Comparison of ENCODE assay signal across 13 cellular contexts in genomic region chr9:33867747-33868429, GRCh38. TPM values are rescaled to one million over a fixed set of nuclear protein-coding genes. Genes with fewer than 3 reads are reported as not detected.
DNase-seq lines count a peak whose midpoint lies in the region; ATAC-seq, FAIRE-seq and TF ChIP-seq lines count a peak whose summit lies in the region.
"Had no signal": no experiment of that assay in that cellular context is flagged by ENCODE, and none has a peak within 500 bp of the region (broad histone marks: within the 10 kb centered on the region; RNA-seq: fewer than 3 reads in every experiment).

No MANE protein-coding gene starts in this region.

- CTCF ChIA-PET in HepG2 (lab: Yijun Ruan, JAX; ENCODE audit: low intra/inter-chr PET ratio, low total read pairs): no interaction called here

- in situ Hi-C loops in HepG2 (cut with HindIII; ENCODE audit: extremely low pct_ligation_motif_present, low pct_unique_long_range_greater_than_20kb): no loop called here
- in situ Hi-C loops in HAP-1 (cut with MboI; ENCODE audit: low sequenced_read_pairs): no loop called here

- POLR2A ChIA-PET in HepG2 (lab: Yijun Ruan, JAX): no interaction called here

- H3K27me3 ChIP-seq in right lobe of liver (no peaks in the 10 kb centered on the region), HepG2 (ENCODE audit: control insufficient read depth in 1 of 2, insufficient read depth in 2 of 2, low read length in 2 of 2) (no peaks in the 10 kb centered on the region), HAP-1 (ENCODE audit: low read depth) (no peaks in the 10 kb centered on the region)

- H4K20me1 ChIP-seq in HepG2 (ENCODE audit: insufficient read depth, low read length): peaks cover 27% of the 10 kb centered on the region

- H3K4me2 ChIP-seq in HepG2 (ENCODE audit: low read depth, low read length): no peak overlapping the region
- H3K4me2 ChIP-seq: KMS-11 had no signal

- no peak overlapping the region for H2AFZ ChIP-seq in HepG2 (ENCODE audit: low read length)

- ATAC-seq in right lobe of liver (peak; percentile 44 to 76 (median 71)), HepG2 (no peak), omental fat pad (ENCODE audit: low FRiP score) (peak; percentile 77), GM19023 (IDR thresholded peaks at IDR 0.05; ENCODE audit: unreplicated experiment) (no peak)

- TF ChIP-seq EP300 in HepG2 (IDR thresholded peaks at IDR 0.05; ENCODE audit: low read depth in 2 of 2, low read length in 2 of 2) (no peak), HepG2 (CRISPR knock-in tag; IDR thresholded peaks at IDR 0.05; ENCODE audit: borderline replicate concordance) (no peak)

- H3K9me3 ChIP-seq in right lobe of liver: no peaks in the 10 kb centered on the region
- no peaks in the 10 kb centered on the region for H3K9me3 ChIP-seq in HepG2 (ENCODE audit: low read length)
- H3K9me3 ChIP-seq in HAP-1: no peaks in the 10 kb centered on the region

- intact Hi-C loops in right lobe of liver (cut with DNase I) (no loop called here), HepG2 (cut with micrococcal nuclease; ENCODE audit: unreplicated experiment) (no loop called here)

- DNase-seq in right lobe of liver: peak in 1 of 3 donors; percentile 58
- DNase-seq in HepG2 (ENCODE audit: low spot score): no peak
- peak; percentile 82 for DNase-seq in fibroblast of mammary gland (ENCODE audit: low read depth)
- DNase-seq in omental fat pad (ENCODE audit: low spot score): no peak
- no peak for DNase-seq in HAP-1 (ENCODE audit: low spot score in 2 of 2)
- DNase-seq in cerebellar nuclear complex (lab: John Stamatoyannopoulos, UW): no peak
- DNase-seq in NCI-H2227 (lab: John Stamatoyannopoulos, UW; ENCODE audit: unreplicated experiment): no peak
- DNase-seq: NCI-H2227 treated with DMSO at 0.1 percent for 48 hours; stimulated activated CD4-positive, alpha-beta T cell treated with anti-CD3 and anti-CD28 coated beads, Interleukin-2, amount 100 ng/mL, for 48 hours; SW 1271 had no signal

- BruUV-seq in HepG2 (replicated peaks; lab: Mats Ljungman, UMichigan): no TSS peak

- H3K27ac ChIP-seq in right lobe of liver: peak overlapping the region in 1 of 3 donors; percentile 31
- H3K27ac ChIP-seq in HepG2 (ENCODE audit: extremely low read length, insufficient read depth, low read length): no peak overlapping the region
- H3K27ac ChIP-seq: KMS-11 had no signal

- FAIRE-seq in HepG2 (lab: Jason Lieb, UNC): no peak
- FAIRE-seq: astrocyte had no signal

- H3K4me3 ChIP-seq in right lobe of liver (no peak overlapping the region), HepG2 (replicated peaks in 1 of 3; ENCODE audit: insufficient read depth in 1 of 3, low read depth in 2 of 3, low read length in 3 of 3) (no peak overlapping the region), fibroblast of mammary gland (ENCODE audit: control insufficient read depth, low read depth, low read length) (no peak overlapping the region), HAP-1 (no peak overlapping the region)

- H3K36me3 ChIP-seq in right lobe of liver (no peaks in the 10 kb centered on the region), HepG2 (replicated peaks in 1 of 2; ENCODE audit: control insufficient read depth in 1 of 2, insufficient read depth in 2 of 2, low read length in 2 of 2) (peaks cover 0 to 7% of the 10 kb centered on the region in 2 experiments; a peak in 1 of 5 replicates), HAP-1 (replicated peaks) (no peaks in the 10 kb centered on the region)

- no peak for TF ChIP-seq POLR2A in right lobe of liver (IDR thresholded peaks at IDR 0.05)
- no peak for TF ChIP-seq POLR2A in HepG2 (IDR thresholded peaks at IDR 0.05; ENCODE audit: insufficient read depth in 1 of 2, low read depth in 2 of 2, low read length in 2 of 2)

- H3K4me1 ChIP-seq in right lobe of liver: peaks cover 0 to 28% (median 10%) of the 10 kb centered on the region in 4 donors
- H3K4me1 ChIP-seq in HepG2 (ENCODE audit: insufficient read depth, low read length): no peaks in the 10 kb centered on the region
- H3K4me1 ChIP-seq in HAP-1: no peaks in the 10 kb centered on the region

- H3K9ac ChIP-seq in HepG2 (ENCODE audit: insufficient read depth, low read depth, low read length): no peak overlapping the region
- H3K9ac ChIP-seq: KMS-11 had no signal

- WGBS in right lobe of liver (ENCODE audit: insufficient coverage, low coverage, low lambda C conversion rate, missing lambda C conversion rate): 34% methylated on average over 10 of the region's 11 CpGs
- 96% methylated on average over 11 of the region's 11 CpGs for WGBS in HepG2 (ENCODE audit: low lambda C conversion rate)

- H3K79me2 ChIP-seq in HepG2 (ENCODE audit: insufficient read depth, low read length): peaks cover 87% of the 10 kb centered on the region

- no peak for TF ChIP-seq RAD21 in HepG2 (CRISPR knock-in tag; IDR thresholded peaks at IDR 0.05)

- TF ChIP-seq CTCF in right lobe of liver (IDR thresholded peaks at IDR 0.05): no peak
- TF ChIP-seq CTCF in HepG2 (CRISPR knock-in tag; IDR thresholded peaks at IDR 0.05): no peak
- TF ChIP-seq CTCF in fibroblast of mammary gland (conservative IDR thresholded peaks at IDR 0.05; ENCODE audit: control insufficient read depth, insufficient read depth, low read depth, low read length): no peak
- no peak for TF ChIP-seq CTCF in omental fat pad (IDR thresholded peaks at IDR 0.05)

TF ChIP-seq in HepG2, 621 proteins besides CTCF, POLR2A, EP300 and RAD21 (continues in another document):
- no peak for TF ChIP-seq PTBP1 (IDR thresholded peaks at IDR 0.05; ENCODE audit: low read depth, low read length, poor library complexity, severe bottlenecking)
- no peak for TF ChIP-seq ZFP41 (CRISPR knock-in tag; IDR thresholded peaks at IDR 0.05; ENCODE audit: borderline replicate concordance)
- no peak for TF ChIP-seq ZNF737 (CRISPR knock-in tag; IDR thresholded peaks at IDR 0.05; ENCODE audit: borderline replicate concordance)
- no peak for TF ChIP-seq ZNF142 (CRISPR knock-in tag; IDR thresholded peaks at IDR 0.05)

RNA-seq across cellular contexts. Expression of gene UBE2R2, which starts 50.9 kb away (rescaled TPM):
- total RNA-seq in right lobe of liver: 10 to 100 TPM; 21.1 to 27.4 (median 21.8) TPM
- total RNA-seq in HepG2 (2016; rRNA removed; fragmentation: Illumina TruSeq; extraction: Trizol): 14.8 and 19.5 TPM in 2 replicates
- 8.2 and 8.4 TPM in 2 replicates for total RNA-seq in HepG2 (2016; cell fraction: cytosol; rRNA removed; fragmentation: Illumina TruSeq; extraction: Trizol; ENCODE audit: low read depth)
- total RNA-seq in HepG2 (2016; cell fraction: insoluble cytoplasmic fraction; rRNA removed; fragmentation: Illumina TruSeq; extraction: Trizol): 14.3 and 18.8 TPM in 2 replicates
- total RNA-seq in HepG2 (2016; cell fraction: membrane; rRNA removed; fragmentation: Illumina TruSeq; extraction: Trizol): 23.3 and 24.0 TPM in 2 replicates
- 14.3 and 16.5 TPM in 2 replicates for total RNA-seq in HepG2 (2016; cell fraction: nucleus; rRNA removed; fragmentation: Illumina TruSeq; extraction: Trizol)
- 17.2 and 20.9 TPM in 2 replicates for polyA plus RNA-seq in HepG2 (2011; rRNA removed)
- 13.0 and 19.2 TPM in 2 replicates for polyA plus RNA-seq in HepG2 (2011; cell fraction: cytosol; rRNA removed)
- 9.8 and 12.5 TPM in 2 replicates for polyA plus RNA-seq in HepG2 (2011; cell fraction: nucleus; rRNA removed)
- 38.4 and 43.1 TPM in 2 replicates for polyA plus RNA-seq in HepG2 (2012)
- polyA plus RNA-seq in HepG2 (2016; cell fraction: cytosol; fragmentation: Illumina TruSeq; extraction: Trizol; ENCODE audit: low read depth): 13.9 and 16.1 TPM in 2 replicates
- polyA plus RNA-seq in HepG2 (2016; cell fraction: insoluble cytoplasmic fraction; fragmentation: Illumina TruSeq; extraction: Trizol; ENCODE audit: low read depth): 31.1 and 35.9 TPM in 2 replicates
- 27.4 and 28.5 TPM in 2 replicates for polyA plus RNA-seq in HepG2 (2016; cell fraction: membrane; fragmentation: Illumina TruSeq; extraction: Trizol; ENCODE audit: low read depth)
- polyA plus RNA-seq in HepG2 (2016; cell fraction: nucleus; fragmentation: Illumina TruSeq; extraction: Trizol; ENCODE audit: insufficient read depth, low read depth): 23.2 and 25.6 TPM in 2 replicates
- polyA minus RNA-seq in HepG2 (2011; rRNA and poly(A)+ RNA removed; ENCODE audit: low replicate concordance): 14.9 and 19.7 TPM in 2 replicates
- polyA minus RNA-seq in HepG2 (2011; cell fraction: cytosol; rRNA and poly(A)+ RNA removed): 23.7 and 26.6 TPM in 2 replicates
- polyA minus RNA-seq in HepG2 (2011; cell fraction: nucleus; rRNA and poly(A)+ RNA removed): 27.5 and 27.8 TPM in 2 replicates
- 10 to 100 TPM; 22.4 to 34.3 (median 30.2) TPM for total RNA-seq in omental fat pad

Comparison
In these comparisons a context has a peak if more than half of its experiments do, and no peak if none do; other contexts are left out.
1. ATAC-seq: peak in right lobe of liver (4 of 4) and omental fat pad (single experiment); none in HepG2 (single experiment) and GM19023 (single experiment).